Comparison of ENCODE assay signal across 8 cellular contexts in genomic region chr7:158830211-158830723, GRCh38. TPM values are rescaled to one million over a fixed set of nuclear protein-coding genes. Genes with fewer than 3 reads are reported as not detected.
DNase-seq lines count a peak whose midpoint lies in the region; ATAC-seq and TF ChIP-seq lines count a peak whose summit lies in the region.

No MANE protein-coding gene starts in this region.

- H4K20me1 ChIP-seq in Loucy (ENCODE audit: insufficient read depth, low read length, poor library complexity, severe bottlenecking): peaks cover 9% of the 10 kb centered on the region

- TF ChIP-seq CTCF in AG09309 (IDR thresholded peaks at IDR 0.05; ENCODE audit: control insufficient read depth, insufficient read depth, low read depth, low read length, missing control alignments) (no peak), Loucy (conservative IDR thresholded peaks at IDR 0.05; ENCODE audit: low read length) (no peak)

- H2AFZ ChIP-seq in Loucy (ENCODE audit: low read length): peak overlapping the region; percentile 84

- H3K27ac ChIP-seq in duodenal mucosa (ENCODE audit: low read depth, low read length): peak overlapping the region; percentile 99
- H3K27ac ChIP-seq in naive thymus-derived CD4-positive, alpha-beta T cell (ENCODE audit: low read depth, low read length): peak overlapping the region; percentile 97

- 0 out of 2 replicates have a peak, but pooled peaks cover 6% of the 10 kb centered on the region for H3F3A ChIP-seq in Loucy (ENCODE audit: low read depth)

- peak overlapping the region; percentile 60 for H3K4me3 ChIP-seq in AG09309 (ENCODE audit: control insufficient read depth, low read depth, low read length)
- peak overlapping the region; percentile 77 for H3K4me3 ChIP-seq in Loucy (ENCODE audit: low read length, poor library complexity, severe bottlenecking)
- H3K4me3 ChIP-seq in duodenal mucosa (ENCODE audit: low read depth in 1 of 2, low read length in 2 of 2): peak overlapping the region; percentile 83 to 84
- H3K4me3 ChIP-seq in naive thymus-derived CD4-positive, alpha-beta T cell (ENCODE audit: low read length): peak overlapping the region; percentile 67

- H3K9me3 ChIP-seq in Loucy (ENCODE audit: insufficient read depth, low read depth, low read length): no peaks in the 10 kb centered on the region
- H3K9me3 ChIP-seq in duodenal mucosa (ENCODE audit: control insufficient read depth in 1 of 2, low read length in 2 of 2): no peaks in the 10 kb centered on the region
- no peaks in the 10 kb centered on the region for H3K9me3 ChIP-seq in naive thymus-derived CD4-positive, alpha-beta T cell (ENCODE audit: control insufficient read depth in 2 of 3, low read length in 3 of 3)

- H3K36me3 Mint-ChIP-seq in naive thymus-derived CD4-positive, alpha-beta T cell: peaks cover 0 to 15% (median 3%) of the 10 kb centered on the region in 5 donors

- no peak for ATAC-seq in naive thymus-derived CD4-positive, alpha-beta T cell
- no peak for ATAC-seq in GM21786 (IDR thresholded peaks at IDR 0.05; ENCODE audit: unreplicated experiment)
- ATAC-seq in GM19035 (IDR thresholded peaks at IDR 0.05; ENCODE audit: unreplicated experiment): no peak

- H3K79me2 ChIP-seq in Loucy (ENCODE audit: insufficient read depth, low read length): peaks cover 38% of the 10 kb centered on the region

- H3K9ac ChIP-seq in Loucy (ENCODE audit: low read depth, low read length, poor library complexity, severe bottlenecking) (peak overlapping the region; percentile 82), duodenal mucosa (ENCODE audit: low read depth in 1 of 2, low read length in 2 of 2) (peak overlapping the region; percentile 83 to 98)

- peaks cover 20 to 39% (median 29%) of the 10 kb centered on the region in 7 donors for H3K4me1 Mint-ChIP-seq in naive thymus-derived CD4-positive, alpha-beta T cell

- H3K36me3 ChIP-seq in Loucy (ENCODE audit: insufficient read depth, low read length) (no peaks in the 10 kb centered on the region), duodenal mucosa (ENCODE audit: control insufficient read depth in 1 of 2, insufficient read depth in 2 of 2, low read length in 2 of 2) (no peaks in the 10 kb centered on the region)
- H3K36me3 ChIP-seq in naive thymus-derived CD4-positive, alpha-beta T cell (ENCODE audit: control insufficient read depth in 2 of 3, insufficient read depth in 3 of 3, low read length in 3 of 3): peaks cover 0 to 10% (median 0%) of the 10 kb centered on the region in 3 experiments

- H3K9me2 ChIP-seq in Loucy (replicated peaks; ENCODE audit: low read depth, low read length): no peaks in the 10 kb centered on the region

- peaks cover 35% of the 10 kb centered on the region for H3K4me1 ChIP-seq in Loucy (ENCODE audit: insufficient read depth, low read length, poor library complexity, severe bottlenecking)
- peaks cover 18 to 20% of the 10 kb centered on the region in 2 donors for H3K4me1 ChIP-seq in duodenal mucosa (ENCODE audit: control insufficient read depth in 1 of 2, insufficient read depth in 2 of 2, low read length in 2 of 2)
- H3K4me1 ChIP-seq in naive thymus-derived CD4-positive, alpha-beta T cell (ENCODE audit: control insufficient read depth in 2 of 2, insufficient read depth in 2 of 2, low read length in 2 of 2): peaks cover 13 to 18% of the 10 kb centered on the region in 2 donors

- peak overlapping the region; percentile 74 for H3K4me2 ChIP-seq in Loucy (ENCODE audit: low read depth, low read length, poor library complexity, severe bottlenecking)

- intact Hi-C loops in naive thymus-derived CD4-positive, alpha-beta T cell (cut with micrococcal nuclease): loop anchor here (1.0 to 2.0 kb wide), 2 partner anchors 17 to 47 kb away; no protein-coding TSS in a partner anchor

- no peaks in the 10 kb centered on the region for H3K9me3 Mint-ChIP-seq in naive thymus-derived CD4-positive, alpha-beta T cell

- H3K27me3 Mint-ChIP-seq in naive thymus-derived CD4-positive, alpha-beta T cell: peaks cover 0 to 11% (median 0%) of the 10 kb centered on the region in 5 donors

- no peaks in the 10 kb centered on the region for H3K27me3 ChIP-seq in Loucy (ENCODE audit: insufficient read depth, low read length, poor library complexity, severe bottlenecking)
- H3K27me3 ChIP-seq in duodenal mucosa (ENCODE audit: control insufficient read depth in 1 of 2, insufficient read depth in 2 of 2, low read length in 2 of 2): no peaks in the 10 kb centered on the region
- H3K27me3 ChIP-seq in naive thymus-derived CD4-positive, alpha-beta T cell (ENCODE audit: control insufficient read depth in 2 of 2, insufficient read depth in 2 of 2, low read length in 2 of 2): no peaks in the 10 kb centered on the region

- DNase-seq in AG09309 (ENCODE audit: low read depth) (no peak), NCI-H2196 (lab: John Stamatoyannopoulos, UW; ENCODE audit: unreplicated experiment) (no peak), middle frontal gyrus (ENCODE audit: extremely low spot score, low spot score) (no peak)
- DNase-seq in naive thymus-derived CD4-positive, alpha-beta T cell: no peak

- peak overlapping the region; percentile 70 to 93 (median 88) for H3K4me3 Mint-ChIP-seq in naive thymus-derived CD4-positive, alpha-beta T cell

- peak overlapping the region; percentile 85 to 99 (median 94) for H3K27ac Mint-ChIP-seq in naive thymus-derived CD4-positive, alpha-beta T cell

- CTCF ChIA-PET in naive thymus-derived CD4-positive, alpha-beta T cell (lab: Charles Lee): no interaction called here

- POLR2A ChIA-PET in naive thymus-derived CD4-positive, alpha-beta T cell (lab: Charles Lee): interaction anchor here (0.5 to 4.9 kb wide), 16 partner anchors 11 to 106 kb away, joined by 3 to 67 read pairs (median 7); partner anchors contain the start of gene DYNC2I1

RNA-seq across cellular contexts. Expression of gene ESYT2, which starts 1.0 kb away (rescaled TPM):
- total RNA-seq in naive thymus-derived CD4-positive, alpha-beta T cell: 100 to 1,000 TPM; 103 to 129 (median 113) TPM
- 10 to 100 TPM; 46.3 to 87.2 TPM for polyA plus RNA-seq in naive thymus-derived CD4-positive, alpha-beta T cell

RNA-seq across cellular contexts. Expression of gene DYNC2I1, which starts 26.1 kb away (rescaled TPM):
- 10 to 100 TPM; 10.5 to 27.9 (median 15.4) TPM for total RNA-seq in naive thymus-derived CD4-positive, alpha-beta T cell
- 10 to 100 TPM; 16.8 to 22.1 TPM for polyA plus RNA-seq in naive thymus-derived CD4-positive, alpha-beta T cell
